Comparison of ENCODE assay signal across 30 cellular contexts in genomic region chr9:113368348-113368747, GRCh38. TPM values are rescaled to one million over a fixed set of nuclear protein-coding genes. Genes with fewer than 3 reads are reported as not detected.
"Had no signal": no experiment of that assay in that cellular context is flagged by ENCODE, and none has a peak within 500 bp of the region (broad histone marks: within the 10 kb centered on the region; RNA-seq: fewer than 3 reads in every experiment).

No MANE protein-coding gene starts in this region.

- DNase-seq: colonic mucosa; cortex of kidney; effector CD8-positive, alpha-beta T cell; effector memory CD8-positive, alpha-beta T cell; endodermal cell; esophagus squamous epithelium; foreskin fibroblast; foreskin melanocyte; gastrocnemius medialis; glutamatergic neuron; head of caudate nucleus; heart right ventricle; hippocampal formation; left cardiac atrium; left lung; left ventricle myocardium superior; lower lobe of right lung; mesendoderm; midbrain had no signal

- H3K9me3 ChIP-seq: colonic mucosa, esophagus squamous epithelium, gastrocnemius medialis, heart right ventricle, left lung, lower lobe of right lung had no signal

- FAIRE-seq: endometrium, islet of Langerhans, keratinocyte had no signal

- H3K27ac ChIP-seq: colonic mucosa, epithelial cell of prostate, esophagus squamous epithelium, gastrocnemius medialis, heart right ventricle, left lung, lower lobe of right lung had no signal

- H3K4me1 ChIP-seq: lower lobe of right lung had no signal

- ATAC-seq: effector memory CD8-positive, alpha-beta T cell; esophagus mucosa; gastrocnemius medialis; heart right ventricle; left cardiac atrium; left lung; left ventricle myocardium superior; lower lobe of right lung had no signal

- H3K4me3 Mint-ChIP-seq: dendritic cell treated with granulocyte-macrophage colony-stimulating factor and Interleukin-4, amounts not matched to agents 40 ng/mL and 50 ng/mL, for 4 days; effector memory CD8-positive, alpha-beta T cell; endodermal cell had no signal

- H3K27me3 ChIP-seq: colonic mucosa, esophagus squamous epithelium, gastrocnemius medialis, heart right ventricle, left lung had no signal

- H3K27me3 Mint-ChIP-seq: dendritic cell treated with granulocyte-macrophage colony-stimulating factor and Interleukin-4, amounts not matched to agents 40 ng/mL and 50 ng/mL, for 4 days; effector memory CD8-positive, alpha-beta T cell had no signal

- H3K9me3 Mint-ChIP-seq: dendritic cell treated with granulocyte-macrophage colony-stimulating factor and Interleukin-4, amounts not matched to agents 40 ng/mL and 50 ng/mL, for 4 days; effector memory CD8-positive, alpha-beta T cell; endodermal cell had no signal

- H3K27ac Mint-ChIP-seq: dendritic cell treated with granulocyte-macrophage colony-stimulating factor and Interleukin-4, amounts not matched to agents 40 ng/mL and 50 ng/mL, for 4 days; effector memory CD8-positive, alpha-beta T cell; endodermal cell had no signal

- H3K36me3 ChIP-seq: colonic mucosa, lower lobe of right lung had no signal

- H3K4me3 ChIP-seq: colonic mucosa, esophagus squamous epithelium, gastrocnemius medialis, heart right ventricle, left lung, lower lobe of right lung had no signal

RNA-seq across cellular contexts. Expression of gene BSPRY, which starts 19.0 kb away (rescaled TPM):
- total RNA-seq: chondrocyte, dermis microvascular lymphatic vessel endothelial cell, glomerular endothelial cell, lung microvascular endothelial cell, myocyte had no signal
